Comparison of ENCODE assay signal across 26 cellular contexts in genomic region chr4:37450309-37450708, GRCh38.
DNase-seq lines count a peak whose midpoint lies in the region; ATAC-seq and FAIRE-seq lines count a peak whose summit lies in the region.
"Had no signal": no experiment of that assay in that cellular context is flagged by ENCODE, and none has a peak within 500 bp of the region (broad histone marks: within the 10 kb centered on the region; RNA-seq: fewer than 3 reads in every experiment).

No MANE protein-coding gene starts in this region.

- no peak for ATAC-seq in HG03045 (IDR thresholded peaks at IDR 0.05; ENCODE audit: unreplicated experiment)
- ATAC-seq: A549; CD8-positive, alpha-beta T cell had no signal

- FAIRE-seq in urothelium cell line (lab: Jason Lieb, UNC), result peak; percentile 53
- FAIRE-seq: A204.1, A549, D721Med had no signal

- peak; percentile 10 for DNase-seq in foreskin melanocyte
- DNase-seq in urothelium cell line (ENCODE audit: low spot score), result no peak
- no peak for DNase-seq in D341Med (ENCODE audit: low spot score)
- DNase-seq: 8988T; ACHN; AML-193; BE2C; C1 segment of cervical spinal cord; Caco-2; Calu3; CD4-positive, alpha-beta memory T cell; CD4-positive, alpha-beta T cell; CD4-positive, CD25-positive, alpha-beta regulatory T cell; CD8-positive, alpha-beta memory T cell; CD8-positive, alpha-beta T cell; COR-L47; DMS 273 treated with DMSO at 0.1 percent for 48 hours; DMS153; DMS79; DMS79 treated with DMSO at 0.1 percent for 48 hours; DND-41; EL had no signal
